In the genomic region with DNA sequence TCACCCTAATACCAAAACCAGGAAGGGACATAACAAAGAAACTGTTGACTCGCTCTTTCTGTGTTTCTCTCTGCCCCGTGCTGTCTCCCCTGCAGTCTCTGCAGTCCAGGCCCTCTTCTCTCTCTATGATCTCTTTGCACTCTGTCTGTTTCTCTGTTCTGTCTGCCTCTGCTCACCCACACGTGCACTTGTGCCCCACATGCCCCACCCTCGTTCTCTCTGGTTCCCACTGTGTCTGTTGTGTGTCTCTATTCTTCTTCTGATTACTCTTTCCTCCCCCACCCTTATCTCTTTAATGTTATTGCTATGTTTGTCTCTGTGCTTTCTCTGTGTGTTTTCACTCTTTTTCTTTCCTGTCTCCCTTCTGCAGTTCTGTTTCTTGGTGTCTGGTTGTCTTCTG, we compare ENCODE assay signal across 2 cellular contexts.
TF ChIP-seq lines count a peak whose summit lies in the region.

No MANE protein-coding gene starts in this region.

TF ChIP-seq in GM23338, 12 proteins besides CTCF, POLR2A, EP300 and RAD21 (continues in another document):
- TF ChIP-seq POLR2AphosphoS5 (IDR thresholded peaks at IDR 0.05; ENCODE audit: low read depth) = no peak
- TF ChIP-seq, protein P1, sequence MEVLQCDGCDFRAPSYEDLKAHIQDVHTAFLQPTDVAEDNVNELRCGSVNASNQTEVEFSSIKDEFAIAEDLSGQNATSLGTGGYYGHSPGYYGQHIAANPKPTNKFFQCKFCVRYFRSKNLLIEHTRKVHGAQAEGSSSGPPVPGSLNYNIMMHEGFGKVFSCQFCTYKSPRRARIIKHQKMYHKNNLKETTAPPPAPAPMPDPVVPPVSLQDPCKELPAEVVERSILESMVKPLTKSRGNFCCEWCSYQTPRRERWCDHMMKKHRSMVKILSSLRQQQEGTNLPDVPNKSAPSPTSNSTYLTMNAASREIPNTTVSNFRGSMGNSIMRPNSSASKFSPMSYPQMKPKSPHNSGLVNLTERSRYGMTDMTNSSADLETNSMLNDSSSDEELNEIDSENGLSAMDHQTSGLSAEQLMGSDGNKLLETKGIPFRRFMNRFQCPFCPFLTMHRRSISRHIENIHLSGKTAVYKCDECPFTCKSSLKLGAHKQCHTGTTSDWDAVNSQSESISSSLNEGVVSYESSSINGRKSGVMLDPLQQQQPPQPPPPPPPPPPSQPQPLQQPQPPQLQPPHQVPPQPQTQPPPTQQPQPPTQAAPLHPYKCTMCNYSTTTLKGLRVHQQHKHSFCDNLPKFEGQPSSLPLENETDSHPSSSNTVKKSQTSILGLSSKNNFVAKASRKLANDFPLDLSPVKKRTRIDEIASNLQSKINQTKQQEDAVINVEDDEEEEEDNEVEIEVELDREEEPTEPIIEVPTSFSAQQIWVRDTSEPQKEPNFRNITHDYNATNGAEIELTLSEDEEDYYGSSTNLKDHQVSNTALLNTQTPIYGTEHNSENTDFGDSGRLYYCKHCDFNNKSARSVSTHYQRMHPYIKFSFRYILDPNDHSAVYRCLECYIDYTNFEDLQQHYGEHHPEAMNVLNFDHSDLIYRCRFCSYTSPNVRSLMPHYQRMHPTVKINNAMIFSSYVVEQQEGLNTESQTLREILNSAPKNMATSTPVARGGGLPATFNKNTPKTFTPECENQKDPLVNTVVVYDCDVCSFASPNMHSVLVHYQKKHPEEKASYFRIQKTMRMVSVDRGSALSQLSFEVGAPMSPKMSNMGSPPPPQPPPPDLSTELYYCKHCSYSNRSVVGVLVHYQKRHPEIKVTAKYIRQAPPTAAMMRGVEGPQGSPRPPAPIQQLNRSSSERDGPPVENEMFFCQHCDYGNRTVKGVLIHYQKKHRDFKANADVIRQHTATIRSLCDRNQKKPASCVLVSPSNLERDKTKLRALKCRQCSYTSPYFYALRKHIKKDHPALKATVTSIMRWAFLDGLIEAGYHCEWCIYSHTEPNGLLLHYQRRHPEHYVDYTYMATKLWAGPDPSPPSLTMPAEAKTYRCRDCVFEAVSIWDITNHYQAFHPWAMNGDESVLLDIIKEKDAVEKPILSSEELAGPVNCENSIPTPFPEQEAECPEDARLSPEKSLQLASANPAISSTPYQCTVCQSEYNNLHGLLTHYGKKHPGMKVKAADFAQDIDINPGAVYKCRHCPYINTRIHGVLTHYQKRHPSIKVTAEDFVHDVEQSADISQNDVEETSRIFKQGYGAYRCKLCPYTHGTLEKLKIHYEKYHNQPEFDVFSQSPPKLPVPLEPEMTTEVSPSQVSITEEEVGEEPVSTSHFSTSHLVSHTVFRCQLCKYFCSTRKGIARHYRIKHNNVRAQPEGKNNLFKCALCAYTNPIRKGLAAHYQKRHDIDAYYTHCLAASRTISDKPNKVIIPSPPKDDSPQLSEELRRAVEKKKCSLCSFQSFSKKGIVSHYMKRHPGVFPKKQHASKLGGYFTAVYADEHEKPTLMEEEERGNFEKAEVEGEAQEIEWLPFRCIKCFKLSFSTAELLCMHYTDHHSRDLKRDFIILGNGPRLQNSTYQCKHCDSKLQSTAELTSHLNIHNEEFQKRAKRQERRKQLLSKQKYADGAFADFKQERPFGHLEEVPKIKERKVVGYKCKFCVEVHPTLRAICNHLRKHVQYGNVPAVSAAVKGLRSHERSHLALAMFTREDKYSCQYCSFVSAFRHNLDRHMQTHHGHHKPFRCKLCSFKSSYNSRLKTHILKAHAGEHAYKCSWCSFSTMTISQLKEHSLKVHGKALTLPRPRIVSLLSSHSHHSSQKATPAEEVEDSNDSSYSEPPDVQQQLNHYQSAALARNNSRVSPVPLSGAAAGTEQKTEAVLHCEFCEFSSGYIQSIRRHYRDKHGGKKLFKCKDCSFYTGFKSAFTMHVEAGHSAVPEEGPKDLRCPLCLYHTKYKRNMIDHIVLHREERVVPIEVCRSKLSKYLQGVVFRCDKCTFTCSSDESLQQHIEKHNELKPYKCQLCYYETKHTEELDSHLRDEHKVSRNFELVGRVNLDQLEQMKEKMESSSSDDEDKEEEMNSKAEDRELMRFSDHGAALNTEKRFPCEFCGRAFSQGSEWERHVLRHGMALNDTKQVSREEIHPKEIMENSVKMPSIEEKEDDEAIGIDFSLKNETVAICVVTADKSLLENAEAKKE (CRISPR knock-in tag; IDR thresholded peaks at IDR 0.05) = no peak
- TF ChIP-seq EZH2phosphoT487 (IDR thresholded peaks at IDR 0.05; ENCODE audit: unreplicated experiment) = no peak
- TF ChIP-seq NANOG (IDR thresholded peaks at IDR 0.05; ENCODE audit: borderline replicate concordance) = no peak
- no peak for TF ChIP-seq ZNF331 (CRISPR knock-in tag; IDR thresholded peaks at IDR 0.05; ENCODE audit: low read depth)
- TF ChIP-seq JUNB (IDR thresholded peaks at IDR 0.05; ENCODE audit: unreplicated experiment) = no peak
- no peak for TF ChIP-seq STAT1 (IDR thresholded peaks at IDR 0.05; ENCODE audit: unreplicated experiment)
- TF ChIP-seq, protein P2, sequence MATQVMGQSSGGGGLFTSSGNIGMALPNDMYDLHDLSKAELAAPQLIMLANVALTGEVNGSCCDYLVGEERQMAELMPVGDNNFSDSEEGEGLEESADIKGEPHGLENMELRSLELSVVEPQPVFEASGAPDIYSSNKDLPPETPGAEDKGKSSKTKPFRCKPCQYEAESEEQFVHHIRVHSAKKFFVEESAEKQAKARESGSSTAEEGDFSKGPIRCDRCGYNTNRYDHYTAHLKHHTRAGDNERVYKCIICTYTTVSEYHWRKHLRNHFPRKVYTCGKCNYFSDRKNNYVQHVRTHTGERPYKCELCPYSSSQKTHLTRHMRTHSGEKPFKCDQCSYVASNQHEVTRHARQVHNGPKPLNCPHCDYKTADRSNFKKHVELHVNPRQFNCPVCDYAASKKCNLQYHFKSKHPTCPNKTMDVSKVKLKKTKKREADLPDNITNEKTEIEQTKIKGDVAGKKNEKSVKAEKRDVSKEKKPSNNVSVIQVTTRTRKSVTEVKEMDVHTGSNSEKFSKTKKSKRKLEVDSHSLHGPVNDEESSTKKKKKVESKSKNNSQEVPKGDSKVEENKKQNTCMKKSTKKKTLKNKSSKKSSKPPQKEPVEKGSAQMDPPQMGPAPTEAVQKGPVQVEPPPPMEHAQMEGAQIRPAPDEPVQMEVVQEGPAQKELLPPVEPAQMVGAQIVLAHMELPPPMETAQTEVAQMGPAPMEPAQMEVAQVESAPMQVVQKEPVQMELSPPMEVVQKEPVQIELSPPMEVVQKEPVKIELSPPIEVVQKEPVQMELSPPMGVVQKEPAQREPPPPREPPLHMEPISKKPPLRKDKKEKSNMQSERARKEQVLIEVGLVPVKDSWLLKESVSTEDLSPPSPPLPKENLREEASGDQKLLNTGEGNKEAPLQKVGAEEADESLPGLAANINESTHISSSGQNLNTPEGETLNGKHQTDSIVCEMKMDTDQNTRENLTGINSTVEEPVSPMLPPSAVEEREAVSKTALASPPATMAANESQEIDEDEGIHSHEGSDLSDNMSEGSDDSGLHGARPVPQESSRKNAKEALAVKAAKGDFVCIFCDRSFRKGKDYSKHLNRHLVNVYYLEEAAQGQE (IDR thresholded peaks at IDR 0.05; ENCODE audit: unreplicated experiment) = no peak
- TF ChIP-seq EZH2 (IDR thresholded peaks at IDR 0.05; ENCODE audit: low read depth, unreplicated experiment) = no peak
- TF ChIP-seq CREB1 (CRISPR knock-in tag; IDR thresholded peaks at IDR 0.05; ENCODE audit: low read depth) = no peak
- TF ChIP-seq ZNF114 (CRISPR knock-in tag; IDR thresholded peaks at IDR 0.05) = no peak

TF ChIP-seq in K562, 482 proteins besides CTCF, POLR2A, EP300 and RAD21:
- TF ChIP-seq, protein P3, sequence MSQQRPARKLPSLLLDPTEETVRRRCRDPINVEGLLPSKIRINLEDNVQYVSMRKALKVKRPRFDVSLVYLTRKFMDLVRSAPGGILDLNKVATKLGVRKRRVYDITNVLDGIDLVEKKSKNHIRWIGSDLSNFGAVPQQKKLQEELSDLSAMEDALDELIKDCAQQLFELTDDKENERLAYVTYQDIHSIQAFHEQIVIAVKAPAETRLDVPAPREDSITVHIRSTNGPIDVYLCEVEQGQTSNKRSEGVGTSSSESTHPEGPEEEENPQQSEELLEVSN (IDR thresholded peaks at IDR 0.05; ENCODE audit: borderline replicate concordance in 1 of 2, extremely low read depth in 1 of 2, insufficient read depth in 1 of 2, insufficient read length in 1 of 2, low read depth in 1 of 2, low read length in 1 of 2, poor library complexity in 1 of 2, severe bottlenecking in 1 of 2) = no peak
- TF ChIP-seq MCM2 (IDR thresholded peaks at IDR 0.05; ENCODE audit: low read depth) (no peak), SETDB1 (IDR thresholded peaks at IDR 0.05; ENCODE audit: low read length) (no peak), KHSRP (IDR thresholded peaks at IDR 0.05) (no peak), TGIF2 (CRISPR knock-in tag; IDR thresholded peaks at IDR 0.05) (no peak), ELF4 (CRISPR knock-in tag; IDR thresholded peaks at IDR 0.05) (no peak), ESRRB (CRISPR knock-in tag; IDR thresholded peaks at IDR 0.05; ENCODE audit: borderline replicate concordance) (no peak), CBX1 (IDR thresholded peaks at IDR 0.05; ENCODE audit: low read depth) (no peak), ADNP (tag; IDR thresholded peaks at IDR 0.05) (no peak), NCOA2 (IDR thresholded peaks at IDR 0.05; ENCODE audit: partially characterized antibody in 2 of 2) (no peak), U2AF1 (optimal IDR thresholded peaks at IDR 0.05; ENCODE audit: low read depth, low read length) (no peak), SIN3A (IDR thresholded peaks at IDR 0.05; ENCODE audit: borderline replicate concordance in 2 of 2, control insufficient read depth in 1 of 2, low read depth in 2 of 2, low read length in 2 of 2) (no peak), BRD4 (IDR thresholded peaks at IDR 0.05) (no peak), NCOA6 (IDR thresholded peaks at IDR 0.05) (no peak)
- TF ChIP-seq, protein P4, sequence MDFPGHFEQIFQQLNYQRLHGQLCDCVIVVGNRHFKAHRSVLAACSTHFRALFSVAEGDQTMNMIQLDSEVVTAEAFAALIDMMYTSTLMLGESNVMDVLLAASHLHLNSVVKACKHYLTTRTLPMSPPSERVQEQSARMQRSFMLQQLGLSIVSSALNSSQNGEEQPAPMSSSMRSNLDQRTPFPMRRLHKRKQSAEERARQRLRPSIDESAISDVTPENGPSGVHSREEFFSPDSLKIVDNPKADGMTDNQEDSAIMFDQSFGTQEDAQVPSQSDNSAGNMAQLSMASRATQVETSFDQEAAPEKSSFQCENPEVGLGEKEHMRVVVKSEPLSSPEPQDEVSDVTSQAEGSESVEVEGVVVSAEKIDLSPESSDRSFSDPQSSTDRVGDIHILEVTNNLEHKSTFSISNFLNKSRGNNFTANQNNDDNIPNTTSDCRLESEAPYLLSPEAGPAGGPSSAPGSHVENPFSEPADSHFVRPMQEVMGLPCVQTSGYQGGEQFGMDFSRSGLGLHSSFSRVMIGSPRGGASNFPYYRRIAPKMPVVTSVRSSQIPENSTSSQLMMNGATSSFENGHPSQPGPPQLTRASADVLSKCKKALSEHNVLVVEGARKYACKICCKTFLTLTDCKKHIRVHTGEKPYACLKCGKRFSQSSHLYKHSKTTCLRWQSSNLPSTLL (IDR thresholded peaks at IDR 0.05) = no peak
- TF ChIP-seq, protein P5, sequence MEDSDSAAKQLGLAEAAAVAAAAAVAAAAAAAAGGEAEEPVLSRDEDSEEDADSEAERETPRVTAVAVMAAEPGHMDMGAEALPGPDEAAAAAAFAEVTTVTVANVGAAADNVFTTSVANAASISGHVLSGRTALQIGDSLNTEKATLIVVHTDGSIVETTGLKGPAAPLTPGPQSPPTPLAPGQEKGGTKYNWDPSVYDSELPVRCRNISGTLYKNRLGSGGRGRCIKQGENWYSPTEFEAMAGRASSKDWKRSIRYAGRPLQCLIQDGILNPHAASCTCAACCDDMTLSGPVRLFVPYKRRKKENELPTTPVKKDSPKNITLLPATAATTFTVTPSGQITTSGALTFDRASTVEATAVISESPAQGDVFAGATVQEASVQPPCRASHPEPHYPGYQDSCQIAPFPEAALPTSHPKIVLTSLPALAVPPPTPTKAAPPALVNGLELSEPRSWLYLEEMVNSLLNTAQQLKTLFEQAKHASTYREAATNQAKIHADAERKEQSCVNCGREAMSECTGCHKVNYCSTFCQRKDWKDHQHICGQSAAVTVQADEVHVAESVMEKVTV (CRISPR knock-in tag; IDR thresholded peaks at IDR 0.05) = no peak
- TF ChIP-seq, protein P6, sequence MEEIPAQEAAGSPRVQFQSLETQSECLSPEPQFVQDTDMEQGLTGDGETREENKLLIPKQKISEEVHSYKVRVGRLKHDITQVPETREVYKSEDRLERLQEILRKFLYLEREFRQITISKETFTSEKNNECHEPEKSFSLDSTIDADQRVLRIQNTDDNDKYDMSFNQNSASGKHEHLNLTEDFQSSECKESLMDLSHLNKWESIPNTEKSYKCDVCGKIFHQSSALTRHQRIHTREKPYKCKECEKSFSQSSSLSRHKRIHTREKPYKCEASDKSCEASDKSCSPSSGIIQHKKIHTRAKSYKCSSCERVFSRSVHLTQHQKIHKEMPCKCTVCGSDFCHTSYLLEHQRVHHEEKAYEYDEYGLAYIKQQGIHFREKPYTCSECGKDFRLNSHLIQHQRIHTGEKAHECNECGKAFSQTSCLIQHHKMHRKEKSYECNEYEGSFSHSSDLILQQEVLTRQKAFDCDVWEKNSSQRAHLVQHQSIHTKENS (CRISPR knock-in tag; IDR thresholded peaks at IDR 0.05) = no peak
- TF ChIP-seq, protein P7, sequence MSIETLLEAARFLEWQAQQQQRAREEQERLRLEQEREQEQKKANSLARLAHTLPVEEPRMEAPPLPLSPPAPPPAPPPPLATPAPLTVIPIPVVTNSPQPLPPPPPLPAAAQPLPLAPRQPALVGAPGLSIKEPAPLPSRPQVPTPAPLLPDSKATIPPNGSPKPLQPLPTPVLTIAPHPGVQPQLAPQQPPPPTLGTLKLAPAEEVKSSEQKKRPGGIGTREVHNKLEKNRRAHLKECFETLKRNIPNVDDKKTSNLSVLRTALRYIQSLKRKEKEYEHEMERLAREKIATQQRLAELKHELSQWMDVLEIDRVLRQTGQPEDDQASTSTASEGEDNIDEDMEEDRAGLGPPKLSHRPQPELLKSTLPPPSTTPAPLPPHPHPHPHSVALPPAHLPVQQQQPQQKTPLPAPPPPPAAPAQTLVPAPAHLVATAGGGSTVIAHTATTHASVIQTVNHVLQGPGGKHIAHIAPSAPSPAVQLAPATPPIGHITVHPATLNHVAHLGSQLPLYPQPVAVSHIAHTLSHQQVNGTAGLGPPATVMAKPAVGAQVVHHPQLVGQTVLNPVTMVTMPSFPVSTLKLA (conservative IDR thresholded peaks at IDR 0.05) = no peak
- TF ChIP-seq, protein P8, sequence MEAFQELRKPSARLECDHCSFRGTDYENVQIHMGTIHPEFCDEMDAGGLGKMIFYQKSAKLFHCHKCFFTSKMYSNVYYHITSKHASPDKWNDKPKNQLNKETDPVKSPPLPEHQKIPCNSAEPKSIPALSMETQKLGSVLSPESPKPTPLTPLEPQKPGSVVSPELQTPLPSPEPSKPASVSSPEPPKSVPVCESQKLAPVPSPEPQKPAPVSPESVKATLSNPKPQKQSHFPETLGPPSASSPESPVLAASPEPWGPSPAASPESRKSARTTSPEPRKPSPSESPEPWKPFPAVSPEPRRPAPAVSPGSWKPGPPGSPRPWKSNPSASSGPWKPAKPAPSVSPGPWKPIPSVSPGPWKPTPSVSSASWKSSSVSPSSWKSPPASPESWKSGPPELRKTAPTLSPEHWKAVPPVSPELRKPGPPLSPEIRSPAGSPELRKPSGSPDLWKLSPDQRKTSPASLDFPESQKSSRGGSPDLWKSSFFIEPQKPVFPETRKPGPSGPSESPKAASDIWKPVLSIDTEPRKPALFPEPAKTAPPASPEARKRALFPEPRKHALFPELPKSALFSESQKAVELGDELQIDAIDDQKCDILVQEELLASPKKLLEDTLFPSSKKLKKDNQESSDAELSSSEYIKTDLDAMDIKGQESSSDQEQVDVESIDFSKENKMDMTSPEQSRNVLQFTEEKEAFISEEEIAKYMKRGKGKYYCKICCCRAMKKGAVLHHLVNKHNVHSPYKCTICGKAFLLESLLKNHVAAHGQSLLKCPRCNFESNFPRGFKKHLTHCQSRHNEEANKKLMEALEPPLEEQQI (IDR thresholded peaks at IDR 0.05) = no peak
